9 cellular contexts compared by ENCODE assay signal in the genomic region with DNA sequence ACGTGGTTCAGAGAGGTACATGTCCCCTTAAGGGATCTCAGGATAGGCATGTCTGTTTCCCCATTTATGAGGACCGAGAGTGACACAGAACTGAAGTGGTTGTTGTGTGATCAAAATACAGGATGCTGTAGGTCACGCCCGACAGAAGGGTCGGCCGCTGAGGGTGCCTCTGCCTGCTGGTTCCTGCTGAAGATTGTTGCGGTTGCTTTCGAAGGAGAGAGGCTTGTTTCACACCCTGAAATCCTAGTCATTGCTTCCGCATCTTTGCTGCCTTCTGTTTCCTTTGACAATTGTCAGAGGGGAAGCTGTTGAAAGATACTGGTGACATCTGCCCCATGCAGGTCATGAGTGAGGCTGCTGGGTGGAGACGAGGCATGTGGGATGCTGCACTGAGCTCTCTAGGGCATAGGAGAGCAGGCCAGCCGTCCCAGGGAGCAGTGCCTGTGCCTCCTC.
DNase-seq lines count a peak whose midpoint lies in the region; ATAC-seq lines count a peak whose summit lies in the region.
"Had no signal": no experiment of that assay in that cellular context is flagged by ENCODE, and none has a peak within 500 bp of the region (broad histone marks: within the 10 kb centered on the region; RNA-seq: fewer than 3 reads in every experiment).

No MANE protein-coding gene starts in this region.

- peak overlapping the region; percentile 90 for H3K27ac Mint-ChIP-seq in activated naive CD8-positive, alpha-beta T cell treated with anti-CD3 and anti-CD28 coated beads, Interleukin-2, amount 50 U/mL, for 24 hours

- H3K4me3 Mint-ChIP-seq in activated naive CD8-positive, alpha-beta T cell treated with anti-CD3 and anti-CD28 coated beads, Interleukin-2, amount 50 U/mL, for 24 hours, result peak overlapping the region; percentile 67

- H3K4me3 ChIP-seq in skin epidermis, result no peak overlapping the region
- H3K4me3 ChIP-seq: SJSA1 had no signal

- H3K4me1 Mint-ChIP-seq in activated naive CD8-positive, alpha-beta T cell treated with anti-CD3 and anti-CD28 coated beads, Interleukin-2, amount 50 U/mL, for 24 hours, result peaks cover 64% of the 10 kb centered on the region

- DNase-seq in Ammon's horn (ENCODE audit: low spot score) (peak; percentile 80), SKM-1 treated with dmso at 0.1 percent for 144 hours (lab: John Stamatoyannopoulos, UW; ENCODE audit: unreplicated experiment) (peak; percentile 99), inferior parietal cortex (ENCODE audit: extremely low spot score) (no peak), ACHN (no peak)
- peak; percentile 59 for DNase-seq in activated naive CD8-positive, alpha-beta T cell treated with anti-CD3 and anti-CD28 coated beads, Interleukin-2, amount 50 U/mL, for 24 hours

- in situ Hi-C loops in ACHN (cut with HindIII; ENCODE audit: low pct_ligation_motif_present, low pct_unique_long_range_greater_than_20kb, low sequenced_read_pairs), result no loop called here

- H3K9me3 Mint-ChIP-seq in activated naive CD8-positive, alpha-beta T cell treated with anti-CD3 and anti-CD28 coated beads, Interleukin-2, amount 50 U/mL, for 24 hours, result no peaks in the 10 kb centered on the region

- peak overlapping the region in 11 of 21 experiments; percentile 16 to 65 (median 39) for H3K27ac ChIP-seq in skin epidermis
- H3K27ac ChIP-seq: SJSA1 had no signal

- no peaks in the 10 kb centered on the region for H3K27me3 Mint-ChIP-seq in activated naive CD8-positive, alpha-beta T cell treated with anti-CD3 and anti-CD28 coated beads, Interleukin-2, amount 50 U/mL, for 24 hours

- ATAC-seq in GM21619 (IDR thresholded peaks at IDR 0.05; ENCODE audit: unreplicated experiment) (peak; percentile 50), HG03460 (IDR thresholded peaks at IDR 0.05; ENCODE audit: unreplicated experiment) (no peak)
- peak; percentile 68 for ATAC-seq in activated naive CD8-positive, alpha-beta T cell treated with anti-CD3 and anti-CD28 coated beads, Interleukin-2, amount 50 U/mL, for 24 hours

- H3K36me3 Mint-ChIP-seq in activated naive CD8-positive, alpha-beta T cell treated with anti-CD3 and anti-CD28 coated beads, Interleukin-2, amount 50 U/mL, for 24 hours (ENCODE audit: low read depth), result peaks cover 10% of the 10 kb centered on the region

Comparison
In these comparisons a context has a peak if more than half of its experiments do, and no peak if none do; other contexts are left out.
1. DNase-seq: peak in Ammon's horn (single experiment), SKM-1 treated with dmso at 0.1 percent for 144 hours (single experiment) and activated naive CD8-positive, alpha-beta T cell treated with anti-CD3 and anti-CD28 coated beads, Interleukin-2, amount 50 U/mL, for 24 hours (single experiment); none in inferior parietal cortex (single experiment) and ACHN (single experiment).